ENCODE assay signal across 21 cellular contexts in genomic region chr17:46046957-46047356, GRCh38. TPM values are rescaled to one million over a fixed set of nuclear protein-coding genes. Genes with fewer than 3 reads are reported as not detected.
DNase-seq lines count a peak whose midpoint lies in the region; ATAC-seq and TF ChIP-seq lines count a peak whose summit lies in the region.
"Had no signal": no experiment of that assay in that cellular context is flagged by ENCODE, and none has a peak within 500 bp of the region (broad histone marks: within the 10 kb centered on the region; RNA-seq: fewer than 3 reads in every experiment).

No MANE protein-coding gene starts in this region.

- in situ Hi-C loops in SK-MEL-5 (cut with HindIII; ENCODE audit: low pct_unique_long_range_greater_than_20kb, low sequenced_read_pairs) = no loop called here

- no peaks in the 10 kb centered on the region for H3K9me3 ChIP-seq in psoas muscle
- H3K9me3 ChIP-seq: pancreas had no signal

- intact Hi-C loops in psoas muscle (cut with DNase I) = no loop called here

- H3K27ac ChIP-seq in psoas muscle = peak overlapping the region; percentile 75
- H3K27ac ChIP-seq: brain microvascular endothelial cell had no signal

- WGBS in psoas muscle, 3 donors = 50 to 56% (median 55%) methylated on average over 1 of the region's 1 CpG

- H3K4me3 ChIP-seq in fibroblast of pulmonary artery (replicated peaks; ENCODE audit: low read depth, low read length) (no peak overlapping the region), psoas muscle (no peak overlapping the region)
- H3K4me3 ChIP-seq: pancreas had no signal

- H3K36me3 ChIP-seq in psoas muscle (ENCODE audit: insufficient read depth in 1 of 2, low read depth in 1 of 2) = peaks cover 5 to 65% of the 10 kb centered on the region in 2 donors

- ATAC-seq in psoas muscle (no peak), GM21825 (IDR thresholded peaks at IDR 0.05; ENCODE audit: unreplicated experiment) (no peak)
- ATAC-seq: effector memory CD8-positive, alpha-beta T cell had no signal

- DNase-seq in EH (ENCODE audit: low read depth) = peak; percentile 23
- DNase-seq in SK-MEL-5 (ENCODE audit: low read depth, low spot score) = peak; percentile 62
- peak; percentile 86 for DNase-seq in fibroblast of pulmonary artery (ENCODE audit: low read depth)
- DNase-seq in psoas muscle = no peak
- DNase-seq in NCI-H1048 (lab: John Stamatoyannopoulos, UW) = no peak
- DNase-seq in SIG-M5 treated with dmso at 0.1 percent for 504 hours (lab: John Stamatoyannopoulos, UW; ENCODE audit: unreplicated experiment) = no peak
- no peak for DNase-seq in NCI-H2081 (lab: John Stamatoyannopoulos, UW)
- DNase-seq: activated effector memory CD4-positive, alpha-beta T cell treated with Interleukin-2 at 50 U/mL for 16 hours; brain microvascular endothelial cell; CD4-positive, alpha-beta memory T cell; effector memory CD8-positive, alpha-beta T cell; NCI-H1417 treated with DMSO at 0.1 percent for 48 hours; pancreas; stimulated activated CD4-positive, alpha-beta T cell treated with anti-CD3 and anti-CD28 coated beads, Interleukin-12 subunit alpha, Interleukin-12 subunit beta, amount 100 ng/mL, for 4 hours; SW 1271 had no signal

- H3K27me3 ChIP-seq in psoas muscle (ENCODE audit: insufficient read depth in 3 of 3, low read length in 2 of 3) = no peaks in the 10 kb centered on the region
- H3K27me3 ChIP-seq: brain microvascular endothelial cell, pancreas had no signal

- peak; percentile 9 for TF ChIP-seq CTCF in fibroblast of pulmonary artery (IDR thresholded peaks at IDR 0.05; ENCODE audit: low read length, missing control alignments)
- TF ChIP-seq CTCF in psoas muscle (IDR thresholded peaks at IDR 0.05) = no peak

- H3K4me1 ChIP-seq in psoas muscle = peaks cover 43% of the 10 kb centered on the region

RNA-seq across cellular contexts. Expression of gene STH, which starts 47.9 kb away (rescaled TPM):
- total RNA-seq in SK-MEL-5 (2014; rRNA removed; shearing (Covaris generic)) = not detected in 2 replicates
- not detected in 2 replicates for polyA plus RNA-seq in SK-MEL-5 (2015; cell fraction: cytosol; rRNA removed)
- not detected in 2 replicates for polyA plus RNA-seq in SK-MEL-5 (2015; cell fraction: nucleus; rRNA removed)
- 1 to 10 TPM in 1 of 4 donors, not detected in 3; 2.0 TPM for total RNA-seq in psoas muscle
- under 1 TPM in 2 of 3 donors, not detected in 1; 0.25 to 0.26 TPM for polyA plus RNA-seq in psoas muscle
- total RNA-seq: activated CD8-positive, alpha-beta memory T cell treated with anti-CD3 and anti-CD28 coated beads for 36 hours; CD4-positive, alpha-beta memory T cell; mononuclear cell; NCI-H460; pancreas had no signal
- polyA plus RNA-seq: CD4-positive, alpha-beta memory T cell; IgD-negative memory B cell; keratinocyte; pancreas had no signal

Comparison
In these comparisons a context has a peak if more than half of its experiments do, and no peak if none do; other contexts are left out.
1. DNase-seq: peak in EH (single experiment), SK-MEL-5 (single experiment) and fibroblast of pulmonary artery (single experiment); none in psoas muscle (0 of 2), NCI-H1048 (single experiment), SIG-M5 treated with dmso at 0.1 percent for 504 hours (single experiment) and NCI-H2081 (0 of 2).